In the genomic region with DNA sequence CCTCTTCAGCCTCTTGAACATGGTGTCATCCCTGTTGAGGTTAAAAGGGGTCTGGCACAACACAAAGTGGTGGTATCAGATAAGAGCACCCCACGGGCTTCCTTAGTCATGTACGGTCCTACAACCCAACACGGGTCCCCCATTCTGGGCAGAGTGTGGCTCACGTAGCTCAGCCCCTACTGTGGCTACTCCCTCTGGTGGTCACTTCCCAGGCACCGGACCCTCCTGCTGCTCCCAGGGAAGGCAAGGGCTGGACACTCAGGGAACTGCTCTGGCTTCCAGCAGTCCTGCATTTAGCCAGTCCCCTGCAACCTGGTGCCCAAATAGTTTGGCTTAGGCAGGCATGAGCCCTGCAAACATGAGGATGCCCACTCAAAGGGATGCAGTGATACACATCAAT, we compare ENCODE assay signal across 17 cellular contexts. TPM values are rescaled to one million over a fixed set of nuclear protein-coding genes. Genes with fewer than 3 reads are reported as not detected.
DNase-seq lines count a peak whose midpoint lies in the region; ATAC-seq and TF ChIP-seq lines count a peak whose summit lies in the region.
"Had no signal": no experiment of that assay in that cellular context is flagged by ENCODE, and none has a peak within 500 bp of the region (broad histone marks: within the 10 kb centered on the region; RNA-seq: fewer than 3 reads in every experiment).

No MANE protein-coding gene starts in this region.

- 78 to 88% methylated on average over 5 of the region's 5 CpGs for WGBS in endodermal cell (ENCODE audit: insufficient coverage in 1 of 2, insufficient read length in 1 of 2), 2 experiments

- intact Hi-C loops in OCI-LY7 (cut with micrococcal nuclease; ENCODE audit: unreplicated experiment): no loop called here

- H3K36me3 ChIP-seq in GM06990 (ENCODE audit: control insufficient read depth, insufficient read depth, low read length): no peaks in the 10 kb centered on the region
- no peaks in the 10 kb centered on the region for H3K36me3 ChIP-seq in OCI-LY7 (ENCODE audit: insufficient read depth, low read length)
- H3K36me3 ChIP-seq in endodermal cell (ENCODE audit: control insufficient read depth, insufficient read depth, low read length): no peaks in the 10 kb centered on the region
- H3K36me3 ChIP-seq: SJSA1 had no signal

- H3K9me2 ChIP-seq in OCI-LY7 (ENCODE audit: insufficient read depth, low read length): no peaks in the 10 kb centered on the region

- DNase-seq in GM06990 (ENCODE audit: extremely low read depth, insufficient read length): no peak
- DNase-seq in OCI-LY7 (ENCODE audit: low spot score): no peak
- peak; percentile 87 for DNase-seq in endodermal cell
- DNase-seq in osteocyte (ENCODE audit: extremely low spot score, unreplicated experiment): no peak
- DNase-seq in pons (ENCODE audit: low spot score): no peak
- DNase-seq: activated CD8-positive, alpha-beta memory T cell treated with anti-CD3 and anti-CD28 coated beads, Interleukin-2, amount 10 ng/mL, durations not matched to agents 7 days and 5 days; effector CD8-positive, alpha-beta T cell; GF-D8; immature natural killer cell; mucosa of descending colon; NCI-H2029; NCI-H774; stimulated activated CD4-positive, alpha-beta T cell treated with anti-CD3 and anti-CD28 coated beads, Interleukin-2, amount 100 ng/mL, for 24 hours had no signal

- BruUV-seq in OCI-LY7 (replicated peaks; lab: Mats Ljungman, UMichigan): no TSS peak

- no peaks in the 10 kb centered on the region for H3K9me3 ChIP-seq in OCI-LY7 (ENCODE audit: low read length)
- no peaks in the 10 kb centered on the region for H3K9me3 ChIP-seq in endodermal cell (ENCODE audit: control insufficient read depth, low read length)
- H3K9me3 ChIP-seq: mucosa of descending colon, SJSA1 had no signal

- H3K27ac ChIP-seq in OCI-LY7 (ENCODE audit: low read depth, low read length, poor library complexity, severe bottlenecking): no peak overlapping the region
- H3K27ac ChIP-seq in endodermal cell (ENCODE audit: low read depth, low read length): no peak overlapping the region
- H3K27ac ChIP-seq: SJSA1 had no signal

- no peak overlapping the region for H3K4me3 Mint-ChIP-seq in endodermal cell
- H3K4me3 Mint-ChIP-seq in osteocyte (ENCODE audit: unreplicated experiment): no peak overlapping the region
- H3K4me3 Mint-ChIP-seq: activated CD8-positive, alpha-beta memory T cell treated with anti-CD3 and anti-CD28 coated beads, Interleukin-2, amount 10 ng/mL, durations not matched to agents 7 days and 5 days; immature natural killer cell had no signal

- CTCF ChIA-PET in OCI-LY7 (lab: Charles Lee; ENCODE audit: unreplicated experiment): interaction anchor here (0.6 kb wide), 1 partner anchor 394 kb away, joined by 3 read pairs; no protein-coding TSS in a partner anchor

- H3K27me3 ChIP-seq in GM06990 (replicated peaks; ENCODE audit: control insufficient read depth, insufficient read depth, low read length): peaks cover 2% of the 10 kb centered on the region
- no peaks in the 10 kb centered on the region for H3K27me3 ChIP-seq in endodermal cell (ENCODE audit: control insufficient read depth, insufficient read depth, low read length, poor library complexity, severe bottlenecking)

- H3K27ac Mint-ChIP-seq in endodermal cell: no peak overlapping the region
- no peak overlapping the region for H3K27ac Mint-ChIP-seq in osteocyte (ENCODE audit: unreplicated experiment)
- H3K27ac Mint-ChIP-seq: activated CD8-positive, alpha-beta memory T cell treated with anti-CD3 and anti-CD28 coated beads, Interleukin-2, amount 10 ng/mL, durations not matched to agents 7 days and 5 days; immature natural killer cell had no signal

- H3K4me1 ChIP-seq in OCI-LY7 (ENCODE audit: insufficient read depth, low read length, poor library complexity, severe bottlenecking) (no peaks in the 10 kb centered on the region), endodermal cell (ENCODE audit: control insufficient read depth, insufficient read depth, low read length) (no peaks in the 10 kb centered on the region)
- H3K4me1 ChIP-seq: SJSA1 had no signal

- H3K36me3 Mint-ChIP-seq in endodermal cell (ENCODE audit: low read depth) (no peaks in the 10 kb centered on the region), osteocyte (ENCODE audit: unreplicated experiment) (no peaks in the 10 kb centered on the region)
- H3K36me3 Mint-ChIP-seq: activated CD8-positive, alpha-beta memory T cell treated with anti-CD3 and anti-CD28 coated beads, Interleukin-2, amount 10 ng/mL, durations not matched to agents 7 days and 5 days; immature natural killer cell had no signal

- TF ChIP-seq CTCF in GM06990 (IDR thresholded peaks at IDR 0.05; ENCODE audit: insufficient read depth, low read length, poor library complexity, severe bottlenecking): peak; percentile 14
- TF ChIP-seq CTCF in OCI-LY7 (conservative IDR thresholded peaks at IDR 0.05; ENCODE audit: low read length): 0 out of 2 replicates have a peak, but pooled peaks have one; percentile 27
- peak; percentile 86 for TF ChIP-seq CTCF in endodermal cell (conservative IDR thresholded peaks at IDR 0.05)
- peak; percentile 18 for TF ChIP-seq CTCF in osteocyte (IDR thresholded peaks at IDR 0.05)

- no peaks in the 10 kb centered on the region for H3K79me2 ChIP-seq in OCI-LY7 (ENCODE audit: insufficient read depth, low read depth, low read length)

- H3K4me2 ChIP-seq in OCI-LY7 (ENCODE audit: low read length): no peak overlapping the region

- POLR2A ChIA-PET in OCI-LY7 (lab: Charles Lee): no interaction called here

- 0 out of 2 replicates have a peak, but pooled peaks cover 6% of the 10 kb centered on the region for H4K20me1 ChIP-seq in OCI-LY7 (ENCODE audit: insufficient read depth, low read length)

- no peaks in the 10 kb centered on the region for H3K9me3 Mint-ChIP-seq in endodermal cell
- H3K9me3 Mint-ChIP-seq in osteocyte (ENCODE audit: unreplicated experiment): no peaks in the 10 kb centered on the region
- H3K9me3 Mint-ChIP-seq: immature natural killer cell had no signal

- H3K4me3 ChIP-seq in GM06990 (replicated peaks; ENCODE audit: low read depth, low read length) (no peak overlapping the region), OCI-LY7 (ENCODE audit: low read depth, low read length, poor library complexity, severe bottlenecking) (no peak overlapping the region), endodermal cell (ENCODE audit: low read length) (no peak overlapping the region)
- H3K4me3 ChIP-seq: mucosa of descending colon, SJSA1 had no signal

- H3K4me1 Mint-ChIP-seq in endodermal cell (peaks cover 5% of the 10 kb centered on the region), osteocyte (ENCODE audit: unreplicated experiment) (peaks cover 17% of the 10 kb centered on the region)
- H3K4me1 Mint-ChIP-seq: activated CD8-positive, alpha-beta memory T cell treated with anti-CD3 and anti-CD28 coated beads, Interleukin-2, amount 10 ng/mL, durations not matched to agents 7 days and 5 days; immature natural killer cell had no signal

- ATAC-seq in HG03159 (IDR thresholded peaks at IDR 0.05; ENCODE audit: unreplicated experiment): no peak
- no peak for ATAC-seq in GM18858 (IDR thresholded peaks at IDR 0.05; ENCODE audit: unreplicated experiment)
- ATAC-seq: activated CD8-positive, alpha-beta memory T cell treated with anti-CD3 and anti-CD28 coated beads, Interleukin-2, amount 10 ng/mL, durations not matched to agents 7 days and 5 days; mucosa of descending colon had no signal

- H2AFZ ChIP-seq in OCI-LY7 (ENCODE audit: low read length): no peak overlapping the region

- no peak overlapping the region for H3K9ac ChIP-seq in endodermal cell (ENCODE audit: extremely low read depth, low read length, poor library complexity, severe bottlenecking)

- H3K27me3 Mint-ChIP-seq in endodermal cell (ENCODE audit: insufficient read depth) (peaks cover 4% of the 10 kb centered on the region), osteocyte (ENCODE audit: unreplicated experiment) (peaks cover 3% of the 10 kb centered on the region)

RNA-seq across cellular contexts. Expression of a gene that starts 58.6 kb away (rescaled TPM):
- 13.5 and 14.8 TPM in 2 replicates for total RNA-seq in OCI-LY7 (2014; rRNA removed; shearing (Covaris generic))
- total RNA-seq in OCI-LY7 (2022): 20.1 and 25.6 TPM in 2 replicates
- total RNA-seq in endodermal cell: 1 to 10 TPM; 1.4 TPM
- 3.1 TPM for polyA plus RNA-seq in endodermal cell (2013, experiment 1 of 2)
- 2.3 TPM for polyA plus RNA-seq in endodermal cell (2013, experiment 2 of 2)
- total RNA-seq in osteocyte: 3.6 and 4.1 TPM in 2 replicates
- total RNA-seq: LHCN-M2 had no signal
- polyA plus RNA-seq: immature natural killer cell had no signal

Comparison
In these comparisons a context has a peak if more than half of its experiments do, and no peak if none do; other contexts are left out.
1. CTCF ChIP-seq: peak in every context shown above with its lines; median percentile 86 in endodermal cell; 27 in OCI-LY7; 18 in osteocyte; 14 in GM06990.